ENCODE assay signal across 28 cellular contexts in genomic region chr17:4609761-4610160, GRCh38. TPM values are rescaled to one million over a fixed set of nuclear protein-coding genes. Genes with fewer than 3 reads are reported as not detected.
"Had no signal": no experiment of that assay in that cellular context is flagged by ENCODE, and none has a peak within 500 bp of the region (broad histone marks: within the 10 kb centered on the region; RNA-seq: fewer than 3 reads in every experiment).

No MANE protein-coding gene starts in this region.

- H3K4me1 ChIP-seq: prostate gland had no signal

- DNase-seq: activated CD4-positive, alpha-beta T cell treated with anti-CD3 and anti-CD28 coated beads for 4 hours; activated CD4-positive, alpha-beta T cell treated with anti-CD3 and anti-CD28 coated beads, Interleukin-2, amount 50 U/mL, for 48 hours; activated CD8-positive, alpha-beta memory T cell treated with anti-CD3 and anti-CD28 coated beads for 24 hours; activated effector memory CD4-positive, alpha-beta T cell treated with Interleukin-2 at 50 U/mL for 16 hours; activated naive CD4-positive, alpha-beta T cell treated with Interleukin-2 at 50 U/mL for 16 hours; body of pancreas; dorsolateral prefrontal cortex; effector memory CD4-positive, alpha-beta T cell; erythroblast; left lung; ovary; stimulated activated CD4-positive, alpha-beta T cell treated with anti-CD3 and anti-CD28 coated beads, Interleukin-15, amount 100 ng/mL, for 24 hours; stimulated activated naive CD4-positive, alpha-beta T cell treated with Interleukin-2 at 50 U/mL for 16 hours had no signal

- H3K27me3 ChIP-seq: body of pancreas, dorsolateral prefrontal cortex, heart left ventricle, left lung, ovary, tibial nerve had no signal

- H3K36me3 ChIP-seq: heart left ventricle, left lung, ovary, prostate gland, tibial nerve had no signal

- H3K9me3 ChIP-seq: body of pancreas, heart left ventricle, left lung, ovary, prostate gland, tibial nerve had no signal

- FAIRE-seq: islet of Langerhans, TTC549 had no signal

- H3K4me3 ChIP-seq: body of pancreas, coronary artery, dorsolateral prefrontal cortex, heart left ventricle, left lung, ovary, prostate gland, tibial nerve had no signal

- ATAC-seq: body of pancreas, heart left ventricle had no signal

- H3K27ac ChIP-seq: body of pancreas, coronary artery, dorsolateral prefrontal cortex, heart left ventricle, ovary, prostate gland, tibial nerve, VCaP had no signal

RNA-seq across cellular contexts. Expression of gene SMTNL2, which starts 25.4 kb away (rescaled TPM):
- total RNA-seq: lung microvascular endothelial cell; T-helper 1 cell treated with Interleukin-12 subunit alpha and Interleukin-12 subunit beta and Interleukin-4 antibody, amounts not matched to agents 30 ng/mL and 1 ng/mL, for 36 hours had no signal
- polyA plus RNA-seq: aorta had no signal

RNA-seq across cellular contexts. Expression of gene ALOX15, which starts 31.7 kb away (rescaled TPM):
- total RNA-seq: aorta; body of pancreas; lung microvascular endothelial cell; mesenteric fat pad; T-helper 1 cell treated with Interleukin-12 subunit alpha and Interleukin-12 subunit beta and Interleukin-4 antibody, amounts not matched to agents 30 ng/mL and 1 ng/mL, for 36 hours; tibial nerve had no signal
- polyA plus RNA-seq: aorta, heart left ventricle had no signal

RNA-seq across cellular contexts. Expression of gene GGT6, which starts 49.4 kb away (rescaled TPM):
- total RNA-seq: aorta; cardiac septum; cerebellum; heart left ventricle; lung microvascular endothelial cell; mesenteric fat pad; T-helper 1 cell treated with Interleukin-12 subunit alpha and Interleukin-12 subunit beta and Interleukin-4 antibody, amounts not matched to agents 30 ng/mL and 1 ng/mL, for 36 hours; temporal lobe; tibial nerve had no signal
- polyA plus RNA-seq: heart left ventricle, neural cell had no signal
